In the genomic region with DNA sequence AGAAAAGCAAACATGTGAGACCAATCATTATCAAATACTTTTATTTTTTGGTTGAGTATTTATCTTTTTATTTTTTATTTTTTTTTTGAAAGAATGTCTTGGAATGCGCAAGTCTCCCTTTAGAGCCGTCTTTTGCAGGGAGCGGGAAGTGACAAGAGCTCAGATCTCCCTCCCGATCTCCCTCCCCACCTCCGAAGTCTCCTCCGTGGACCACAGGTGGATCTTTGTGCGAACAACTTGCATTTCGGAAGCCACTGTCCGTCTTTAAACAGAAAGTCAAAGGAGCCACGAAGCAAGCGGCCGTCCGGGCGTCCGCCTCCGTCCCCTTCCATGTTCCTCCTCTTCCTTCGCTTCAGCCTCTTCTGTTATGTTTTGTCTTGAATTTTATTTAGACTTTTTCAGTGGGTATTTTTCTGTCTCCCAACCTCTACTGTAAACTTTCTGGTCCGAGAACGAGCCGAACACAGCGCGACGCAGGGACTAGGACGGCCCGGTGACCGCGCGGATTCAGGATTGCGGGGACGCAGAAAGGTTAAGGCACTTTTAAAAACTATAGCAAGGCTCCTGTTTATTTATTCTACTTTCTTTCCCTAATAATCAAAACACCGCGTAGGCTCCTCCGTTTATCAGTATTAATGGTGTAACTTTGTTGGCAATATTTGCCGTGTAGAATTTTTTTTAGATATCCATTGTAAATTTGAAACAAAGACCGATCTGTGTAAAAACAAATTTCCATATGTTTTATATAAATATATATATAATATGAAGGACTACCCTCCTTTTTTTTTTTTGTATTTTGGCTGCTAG, we compare ENCODE assay signal across 1 cellular context.
TF ChIP-seq lines count a peak whose summit lies in the region.

No MANE protein-coding gene starts in this region.

TF ChIP-seq in IMR-90, 13 proteins besides CTCF, POLR2A, EP300 and RAD21:
- TF ChIP-seq MAFK (IDR thresholded peaks at IDR 0.05; ENCODE audit: low read depth, low read length) (no peak), CHD1 (IDR thresholded peaks at IDR 0.05; ENCODE audit: low read depth, low read length) (peak; percentile 25; the same call in 1 of the 2 replicates), MAZ (IDR thresholded peaks at IDR 0.05; ENCODE audit: borderline replicate concordance, low read depth, low read length) (0 out of 2 replicates have a peak, but pooled peaks have one; percentile 9)
